In the genomic region with DNA sequence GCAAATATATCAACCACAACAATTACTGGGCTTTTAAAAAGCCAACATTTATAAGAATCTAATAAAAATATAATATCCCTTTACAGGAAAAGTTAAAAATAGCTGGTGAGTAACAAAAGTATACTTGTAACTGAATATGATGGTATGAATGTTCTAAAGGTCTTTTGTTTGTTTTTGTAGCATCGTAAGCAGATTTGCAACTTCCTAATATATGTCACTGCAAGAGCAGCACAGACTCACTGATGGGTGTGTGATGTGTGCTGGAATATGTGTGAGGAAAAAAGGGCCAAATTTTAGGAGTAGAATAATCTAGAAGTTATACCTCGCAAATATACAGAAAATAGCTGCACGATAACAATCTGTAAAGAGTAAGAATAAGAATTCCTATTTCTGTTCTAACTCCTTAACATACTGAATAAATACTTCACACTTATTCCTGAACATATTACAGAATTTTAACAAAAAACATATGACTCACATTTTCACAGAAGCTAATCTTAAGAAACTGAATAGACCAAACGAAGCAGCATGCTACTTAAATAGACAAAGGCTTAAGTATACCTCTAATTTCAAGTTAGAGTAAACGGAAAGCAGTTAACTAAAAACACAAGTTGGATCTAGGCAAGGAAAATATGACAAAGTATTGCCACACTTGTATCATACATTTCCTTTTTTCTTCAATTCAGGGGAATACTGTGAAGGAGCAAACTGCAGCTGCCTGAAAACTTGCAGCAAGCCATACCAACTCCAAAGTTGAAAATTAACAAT, we compare ENCODE assay signal across 13 cellular contexts. TPM values are rescaled to one million over a fixed set of nuclear protein-coding genes. Genes with fewer than 3 reads are reported as not detected.
DNase-seq lines count a peak whose midpoint lies in the region; ATAC-seq, FAIRE-seq and TF ChIP-seq lines count a peak whose summit lies in the region.
"Had no signal": no experiment of that assay in that cellular context is flagged by ENCODE, and none has a peak within 500 bp of the region (broad histone marks: within the 10 kb centered on the region; RNA-seq: fewer than 3 reads in every experiment).

No MANE protein-coding gene starts in this region.

- no peak for TF ChIP-seq RAD21 in A549 (conservative IDR thresholded peaks at IDR 0.05 in 1 of 2, IDR thresholded peaks at IDR 0.05 in 1 of 2)

- H3K4me1 Mint-ChIP-seq in activated CD8-positive, alpha-beta T cell treated with anti-CD3 and anti-CD28 coated beads, Interleukin-2, amount 10 ng/mL, durations not matched to agents 7 days and 5 days (ENCODE audit: low read depth) = no peaks in the 10 kb centered on the region
- H3K4me1 Mint-ChIP-seq: activated CD4-positive, alpha-beta T cell treated with anti-CD3 and anti-CD28 coated beads, Interleukin-2, amount 10 ng/mL, durations not matched to agents 7 days and 5 days; activated naive CD4-positive, alpha-beta T cell treated with anti-CD3 and anti-CD28 coated beads, Interleukin-2, amount 50 U/mL, for 24 hours had no signal

- TF ChIP-seq CTCF in A549 (IDR thresholded peaks at IDR 0.05) = no peak

- H3K36me3 Mint-ChIP-seq in activated CD8-positive, alpha-beta T cell treated with anti-CD3 and anti-CD28 coated beads, Interleukin-2, amount 10 ng/mL, durations not matched to agents 7 days and 5 days (ENCODE audit: low read depth) = no peaks in the 10 kb centered on the region
- H3K36me3 Mint-ChIP-seq: activated naive CD4-positive, alpha-beta T cell treated with anti-CD3 and anti-CD28 coated beads, Interleukin-2, amount 50 U/mL, for 24 hours had no signal

- CTCF ChIA-PET in A549 (lab: Yijun Ruan, JAX) = no interaction called here
- CTCF ChIA-PET in activated CD8-positive, alpha-beta T cell treated with anti-CD3 and anti-CD28 coated beads, Interleukin-2, amount 10 ng/mL, durations not matched to agents 7 days and 5 days (lab: Charles Lee) = no interaction called here

- TF ChIP-seq POLR2A in A549 (IDR thresholded peaks at IDR 0.05; ENCODE audit: low read length) = no peak

- no peak overlapping the region for H3K27ac ChIP-seq in A549

- no peak for TF ChIP-seq EP300 in A549 (IDR thresholded peaks at IDR 0.05)

- H3K4me2 ChIP-seq in A549 = peak overlapping the region; percentile 66

- no peak overlapping the region for H3K27ac Mint-ChIP-seq in activated CD8-positive, alpha-beta T cell treated with anti-CD3 and anti-CD28 coated beads, Interleukin-2, amount 10 ng/mL, durations not matched to agents 7 days and 5 days
- H3K27ac Mint-ChIP-seq: activated CD4-positive, alpha-beta T cell treated with anti-CD3 and anti-CD28 coated beads, Interleukin-2, amount 10 ng/mL, durations not matched to agents 7 days and 5 days; activated naive CD4-positive, alpha-beta T cell treated with anti-CD3 and anti-CD28 coated beads, Interleukin-2, amount 50 U/mL, for 24 hours had no signal

- 59% methylated on average over 5 of the region's 5 CpGs for WGBS in A549 (ENCODE audit: missing lambda C conversion rate)

- DNase-seq in A549 (ENCODE audit: low read depth in 1 of 2, low spot score in 1 of 2) (no peak), NCI-H460 (ENCODE audit: extremely low read depth, low read depth) (peak; percentile 49), dedifferentiated amniotic fluid mesenchymal stem cell (ENCODE audit: extremely low spot score) (peak; percentile 51), iris pigment epithelial cell (ENCODE audit: low read depth) (peak; percentile 90), mesenteric fat pad (ENCODE audit: low spot score) (no peak), HUDEP-2 (lab: John Stamatoyannopoulos, UW; ENCODE audit: unreplicated experiment in 76 of 76) (no peak), NCI-H1092 (lab: John Stamatoyannopoulos, UW) (no peak)
- DNase-seq in activated CD8-positive, alpha-beta T cell treated with anti-CD3 and anti-CD28 coated beads, Interleukin-2, amount 10 ng/mL, durations not matched to agents 7 days and 5 days = no peak
- DNase-seq: activated CD4-positive, alpha-beta T cell treated with anti-CD3 and anti-CD28 coated beads, Interleukin-2, amount 10 ng/mL, durations not matched to agents 7 days and 5 days; NCI-H510A; sigmoid colon had no signal

- POLR2A ChIA-PET in A549 (lab: Yijun Ruan, JAX) = no interaction called here
- POLR2A ChIA-PET in activated CD8-positive, alpha-beta T cell treated with anti-CD3 and anti-CD28 coated beads, Interleukin-2, amount 10 ng/mL, durations not matched to agents 7 days and 5 days (lab: Charles Lee) = no interaction called here

- no peak overlapping the region for H3K4me3 ChIP-seq in A549
- H3K4me3 ChIP-seq: HAP-1, sigmoid colon had no signal

- peaks cover 18% of the 10 kb centered on the region for H3K4me1 ChIP-seq in A549

- ATAC-seq in A549 = no peak
- no peak for ATAC-seq in activated CD8-positive, alpha-beta T cell treated with anti-CD3 and anti-CD28 coated beads, Interleukin-2, amount 10 ng/mL, durations not matched to agents 7 days and 5 days

- no peak overlapping the region for H3K4me3 Mint-ChIP-seq in activated CD8-positive, alpha-beta T cell treated with anti-CD3 and anti-CD28 coated beads, Interleukin-2, amount 10 ng/mL, durations not matched to agents 7 days and 5 days
- H3K4me3 Mint-ChIP-seq: activated CD4-positive, alpha-beta T cell treated with anti-CD3 and anti-CD28 coated beads, Interleukin-2, amount 10 ng/mL, durations not matched to agents 7 days and 5 days; activated naive CD4-positive, alpha-beta T cell treated with anti-CD3 and anti-CD28 coated beads, Interleukin-2, amount 50 U/mL, for 24 hours had no signal

- no peaks in the 10 kb centered on the region for H3K27me3 Mint-ChIP-seq in activated CD8-positive, alpha-beta T cell treated with anti-CD3 and anti-CD28 coated beads, Interleukin-2, amount 10 ng/mL, durations not matched to agents 7 days and 5 days (ENCODE audit: low read depth)

- no peaks in the 10 kb centered on the region for H3K9me3 ChIP-seq in A549
- H3K9me3 ChIP-seq: HAP-1, sigmoid colon had no signal

- H3K9me3 Mint-ChIP-seq in activated CD8-positive, alpha-beta T cell treated with anti-CD3 and anti-CD28 coated beads, Interleukin-2, amount 10 ng/mL, durations not matched to agents 7 days and 5 days (ENCODE audit: insufficient read depth) = no peaks in the 10 kb centered on the region
- H3K9me3 Mint-ChIP-seq: activated CD4-positive, alpha-beta T cell treated with anti-CD3 and anti-CD28 coated beads, Interleukin-2, amount 10 ng/mL, durations not matched to agents 7 days and 5 days; activated naive CD4-positive, alpha-beta T cell treated with anti-CD3 and anti-CD28 coated beads, Interleukin-2, amount 50 U/mL, for 24 hours had no signal

- no peak for FAIRE-seq in A549 (lab: Jason Lieb, UNC)

TF ChIP-seq in A549, 52 proteins besides CTCF, POLR2A, EP300 and RAD21:
- TF ChIP-seq NR3C1 (IDR thresholded peaks at IDR 0.05) = no peak
- no peak for TF ChIP-seq BHLHE40 (IDR thresholded peaks at IDR 0.05; ENCODE audit: low read depth, low read length)
- no peak for TF ChIP-seq HES2 (IDR thresholded peaks at IDR 0.05)
- TF ChIP-seq EHF (CRISPR knock-in tag; IDR thresholded peaks at IDR 0.05) = no peak
- TF ChIP-seq JUN (IDR thresholded peaks at IDR 0.05) = no peak
- TF ChIP-seq, protein P1, sequence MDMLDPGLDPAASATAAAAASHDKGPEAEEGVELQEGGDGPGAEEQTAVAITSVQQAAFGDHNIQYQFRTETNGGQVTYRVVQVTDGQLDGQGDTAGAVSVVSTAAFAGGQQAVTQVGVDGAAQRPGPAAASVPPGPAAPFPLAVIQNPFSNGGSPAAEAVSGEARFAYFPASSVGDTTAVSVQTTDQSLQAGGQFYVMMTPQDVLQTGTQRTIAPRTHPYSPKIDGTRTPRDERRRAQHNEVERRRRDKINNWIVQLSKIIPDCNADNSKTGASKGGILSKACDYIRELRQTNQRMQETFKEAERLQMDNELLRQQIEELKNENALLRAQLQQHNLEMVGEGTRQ (IDR thresholded peaks at IDR 0.05) = no peak
- TF ChIP-seq, protein P2, sequence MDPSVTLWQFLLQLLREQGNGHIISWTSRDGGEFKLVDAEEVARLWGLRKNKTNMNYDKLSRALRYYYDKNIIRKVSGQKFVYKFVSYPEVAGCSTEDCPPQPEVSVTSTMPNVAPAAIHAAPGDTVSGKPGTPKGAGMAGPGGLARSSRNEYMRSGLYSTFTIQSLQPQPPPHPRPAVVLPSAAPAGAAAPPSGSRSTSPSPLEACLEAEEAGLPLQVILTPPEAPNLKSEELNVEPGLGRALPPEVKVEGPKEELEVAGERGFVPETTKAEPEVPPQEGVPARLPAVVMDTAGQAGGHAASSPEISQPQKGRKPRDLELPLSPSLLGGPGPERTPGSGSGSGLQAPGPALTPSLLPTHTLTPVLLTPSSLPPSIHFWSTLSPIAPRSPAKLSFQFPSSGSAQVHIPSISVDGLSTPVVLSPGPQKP (IDR thresholded peaks at IDR 0.05; ENCODE audit: low read depth, low read length) = no peak
- no peak for TF ChIP-seq KDM1A (IDR thresholded peaks at IDR 0.05; ENCODE audit: low read depth)
- TF ChIP-seq HOXB13 (CRISPR knock-in tag; IDR thresholded peaks at IDR 0.05; ENCODE audit: low read depth) = no peak
- TF ChIP-seq HEYL (CRISPR knock-in tag; IDR thresholded peaks at IDR 0.05) = no peak
- no peak for TF ChIP-seq SMC3 (IDR thresholded peaks at IDR 0.05)
TF ChIP-seq in A549: peak in this region for 0.

RNA-seq across cellular contexts. Expression of gene ETV1, which starts 9.6 kb away (rescaled TPM):
- polyA plus RNA-seq in A549 (2011; rRNA removed) (5.5 and 6.2 TPM in 2 replicates), A549 (2017; fragmentation: RNase III; extraction: RNeasy Plus Mini Kit Qiagen cat#74134 plus additional on column Dnase treatment) (0.73 to 1.3 TPM (median 1.3 TPM) in 3 replicates)
- polyA plus RNA-seq in A549 (2012; cell fraction: cytosol; rRNA removed) = 2.4 and 3.2 TPM in 2 replicates
- polyA plus RNA-seq in A549 (2012; cell fraction: nucleus; rRNA removed) = 1.8 and 2.6 TPM in 2 replicates
- 6.6 TPM in 2 replicates for polyA minus RNA-seq in A549 (2011; rRNA and poly(A)+ RNA removed)
- 68.8 and 81.6 TPM in 2 replicates for total RNA-seq in NCI-H460 (2014; rRNA removed; shearing (Covaris generic))
- polyA plus RNA-seq in NCI-H460 (2014; cell fraction: nucleus; rRNA removed) = 17.4 and 33.0 TPM in 2 replicates
- total RNA-seq in activated CD8-positive, alpha-beta T cell treated with anti-CD3 and anti-CD28 coated beads, Interleukin-2, amount 10 ng/mL, durations not matched to agents 7 days and 5 days = under 1 TPM in 1 of 2 experiments, not detected in 1; 0.31 TPM
- 5.7 TPM for total RNA-seq in mesenteric fat pad

Comparison
In these comparisons a context has a peak if more than half of its experiments do, and no peak if none do; other contexts are left out.
1. DNase-seq: peak in NCI-H460 (single experiment), dedifferentiated amniotic fluid mesenchymal stem cell (single experiment) and iris pigment epithelial cell (single experiment); none in A549 (0 of 2), activated CD8-positive, alpha-beta T cell treated with anti-CD3 and anti-CD28 coated beads, Interleukin-2, amount 10 ng/mL, durations not matched to agents 7 days and 5 days (single experiment), mesenteric fat pad (single experiment), HUDEP-2 (0 of 76) and NCI-H1092 (single experiment).
2. RNA of gene ETV1, which starts 9.6 kb away (total RNA-seq): 68.8 to 81.6 TPM in NCI-H460; 5.7 TPM in mesenteric fat pad (single experiment) and 0.31 TPM in activated CD8-positive, alpha-beta T cell treated with anti-CD3 and anti-CD28 coated beads, Interleukin-2, amount 10 ng/mL, durations not matched to agents 7 days and 5 days; every median in the first group is over 10 times any median in the second.